8 cellular contexts compared by ENCODE assay signal in genomic region chr7:36021367-36021766, GRCh38.
A peak's percentile ranks its signal among the peaks of the same experiment; 100 is the strongest.
DNase-seq lines count a peak whose midpoint lies in the region; ATAC-seq and TF ChIP-seq lines count a peak whose summit lies in the region.
"Had no signal": no experiment of that assay in that cellular context is flagged by ENCODE, and none has a peak within 500 bp of the region (broad histone marks: within the 10 kb centered on the region; RNA-seq: fewer than 3 reads in every experiment).

No MANE protein-coding gene starts in this region.

- H3K79me2 ChIP-seq in osteoblast (ENCODE audit: insufficient read depth, low read length) = no peaks in the 10 kb centered on the region

- no peak overlapping the region for H3K27ac ChIP-seq in osteoblast (ENCODE audit: low read depth, low read length)
- H3K27ac ChIP-seq: transverse colon had no signal

- H3K4me1 ChIP-seq in osteoblast (ENCODE audit: insufficient read depth, low read length) = no peaks in the 10 kb centered on the region
- H3K4me1 ChIP-seq: transverse colon had no signal

- TF ChIP-seq CTCF in GM12865 (IDR thresholded peaks at IDR 0.05; ENCODE audit: insufficient read depth, low read depth, low read length, missing control alignments) (peak; percentile 38), NB4 (IDR thresholded peaks at IDR 0.05; ENCODE audit: low read depth, low read length) (peak; percentile 64), osteoblast (IDR thresholded peaks at IDR 0.05; ENCODE audit: extremely low read depth, low read depth, low read length) (peak; percentile 52)

- no peak for TF ChIP-seq POLR2A in NB4 (IDR thresholded peaks at IDR 0.05; ENCODE audit: extremely low read depth, insufficient read length)

- no peaks in the 10 kb centered on the region for H3K9me3 ChIP-seq in osteoblast (ENCODE audit: low read depth, low read length)
- H3K9me3 ChIP-seq: transverse colon had no signal

- H4K20me1 ChIP-seq in osteoblast (ENCODE audit: insufficient read depth, low read length) = no peaks in the 10 kb centered on the region

- H3K4me3 ChIP-seq in GM12865 (ENCODE audit: low read depth, low read length) (no peak overlapping the region), NB4 (ENCODE audit: low read depth, low read length) (no peak overlapping the region), osteoblast (ENCODE audit: insufficient read depth, low read length) (no peak overlapping the region)
- H3K4me3 ChIP-seq: transverse colon had no signal

- DNase-seq in GM12865 (ENCODE audit: low read depth) (peak; percentile 19), NB4 (ENCODE audit: low read depth) (peak; percentile 57), dermis blood vessel endothelial cell (peak; percentile 54), osteoblast (ENCODE audit: insufficient read length, low spot score, missing footprints) (peak; percentile 31), foreskin melanocyte (no peak)
- DNase-seq in activated CD8-positive, alpha-beta memory T cell treated with anti-CD3 and anti-CD28 coated beads for 24 hours = no peak
- DNase-seq: transverse colon had no signal

- H3K27me3 ChIP-seq in osteoblast (ENCODE audit: insufficient read depth, low read length) = no peaks in the 10 kb centered on the region
- H3K27me3 ChIP-seq: transverse colon had no signal

- no peak overlapping the region for H3K4me2 ChIP-seq in osteoblast (ENCODE audit: insufficient read depth, low read length)

- ATAC-seq in HG03469 (IDR thresholded peaks at IDR 0.05; ENCODE audit: unreplicated experiment) = no peak

- H2AFZ ChIP-seq in osteoblast (ENCODE audit: low read length) = no peak overlapping the region

- H3K36me3 ChIP-seq in osteoblast (ENCODE audit: insufficient read depth, low read length) = no peaks in the 10 kb centered on the region
- H3K36me3 ChIP-seq: transverse colon had no signal

Comparison
In these comparisons a context has a peak if more than half of its experiments do, and no peak if none do; other contexts are left out.
1. DNase-seq: peak in GM12865 (single experiment), NB4 (single experiment), dermis blood vessel endothelial cell (single experiment) and osteoblast (single experiment); none in foreskin melanocyte (single experiment) and activated CD8-positive, alpha-beta memory T cell treated with anti-CD3 and anti-CD28 coated beads for 24 hours (single experiment).
2. Peak in every context shown above with its lines, with median percentiles within 50 percentile points of each other: CTCF ChIP-seq.